ENCODE assay signal across 9 cellular contexts in genomic region chr11:69352715-69353325, GRCh38. TPM values are rescaled to one million over a fixed set of nuclear protein-coding genes. Genes with fewer than 3 reads are reported as not detected.
DNase-seq lines count a peak whose midpoint lies in the region; ATAC-seq and TF ChIP-seq lines count a peak whose summit lies in the region.
"Had no signal": no experiment of that assay in that cellular context is flagged by ENCODE, and none has a peak within 500 bp of the region (broad histone marks: within the 10 kb centered on the region; RNA-seq: fewer than 3 reads in every experiment).

No MANE protein-coding gene starts in this region.

- H3K79me2 ChIP-seq in fibroblast of lung (ENCODE audit: control insufficient read depth, insufficient read depth, low read length): peaks cover 2% of the 10 kb centered on the region

- H4K20me1 ChIP-seq in fibroblast of lung (ENCODE audit: control insufficient read depth, extremely low read depth, insufficient read depth, low read length): no peaks in the 10 kb centered on the region

- H3K27ac Mint-ChIP-seq in HFFc6: peak overlapping the region; percentile 88
- H3K27ac Mint-ChIP-seq: stimulated activated naive CD8-positive, alpha-beta T cell treated with anti-CD3 and anti-CD28 coated beads, Interleukin-15, Interleukin-2, amounts not matched to agents 100 ng/mL and 50 ng/mL, for 24 hours had no signal

- DNase-seq in HFFc6: peak; percentile 94
- DNase-seq in SW480 (ENCODE audit: low spot score): peak; percentile 50
- DNase-seq in fibroblast of lung (ENCODE audit: low read depth in 2 of 2): peak; percentile 91 to 98
- peak; percentile 76 for DNase-seq in stimulated activated CD4-positive, alpha-beta T cell treated with anti-CD3 and anti-CD28 coated beads, Interleukin-1b, Interleukin-23, amount 100 ng/mL, for 48 hours
- DNase-seq in SHP77 treated with DMSO at 0.1 percent for 48 hours (lab: John Stamatoyannopoulos, UW): no peak
- no peak for DNase-seq in OCI-M1 (lab: John Stamatoyannopoulos, UW)

- H3K36me3 ChIP-seq in fibroblast of lung (ENCODE audit: control insufficient read depth, insufficient read depth, low read length): no peaks in the 10 kb centered on the region

- H3K4me2 ChIP-seq in fibroblast of lung (ENCODE audit: extremely low read depth, insufficient read depth, low read length): peak overlapping the region; percentile 46

- ATAC-seq in GM18873 (IDR thresholded peaks at IDR 0.05; ENCODE audit: low FRiP score, unreplicated experiment) (no peak), HG03196 (IDR thresholded peaks at IDR 0.05; ENCODE audit: unreplicated experiment) (no peak)

- peaks cover 34% of the 10 kb centered on the region for H3K36me3 Mint-ChIP-seq in HFFc6 (ENCODE audit: low read depth)

- peaks cover 25% of the 10 kb centered on the region for H3K4me1 ChIP-seq in fibroblast of lung (ENCODE audit: control insufficient read depth, extremely low read depth, insufficient read depth, low read length)

- peak overlapping the region; percentile 82 for H3K27ac ChIP-seq in fibroblast of lung (ENCODE audit: insufficient read depth, low read length)

- peaks cover 15% of the 10 kb centered on the region for H3K9me3 Mint-ChIP-seq in HFFc6

- peak overlapping the region; percentile 74 for H3K4me3 Mint-ChIP-seq in HFFc6
- H3K4me3 Mint-ChIP-seq: stimulated activated naive CD8-positive, alpha-beta T cell treated with anti-CD3 and anti-CD28 coated beads, Interleukin-15, Interleukin-2, amounts not matched to agents 100 ng/mL and 50 ng/mL, for 24 hours had no signal

- no peaks in the 10 kb centered on the region; the same call in 1 of the 2 replicates for H3K27me3 Mint-ChIP-seq in HFFc6 (ENCODE audit: insufficient read depth)
- H3K27me3 Mint-ChIP-seq: stimulated activated naive CD8-positive, alpha-beta T cell treated with anti-CD3 and anti-CD28 coated beads, Interleukin-15, Interleukin-2, amounts not matched to agents 100 ng/mL and 50 ng/mL, for 24 hours had no signal

- no peaks in the 10 kb centered on the region for H3K27me3 ChIP-seq in fibroblast of lung (ENCODE audit: control insufficient read depth, insufficient read depth, low read length)

- no peak overlapping the region for H3K9ac ChIP-seq in fibroblast of lung (ENCODE audit: insufficient read depth, low read length)

- H3K9me3 ChIP-seq in fibroblast of lung (ENCODE audit: control insufficient read depth, insufficient read depth, low read depth, low read length): no peaks in the 10 kb centered on the region

- H3K4me1 Mint-ChIP-seq in HFFc6 (ENCODE audit: low read depth): peaks cover 47% of the 10 kb centered on the region

- TF ChIP-seq CTCF in HFFc6 (IDR thresholded peaks at IDR 0.05) (no peak), fibroblast of lung (conservative IDR thresholded peaks at IDR 0.05 in 1 of 2, IDR thresholded peaks at IDR 0.05 in 1 of 2; ENCODE audit: low read depth in 1 of 2, low read length in 2 of 2) (no peak)

- no peak overlapping the region for H2AFZ ChIP-seq in fibroblast of lung (ENCODE audit: low read length)

- H3K4me3 ChIP-seq in fibroblast of lung (replicated peaks in 1 of 4; ENCODE audit: control extremely low read depth in 1 of 4, insufficient read depth in 1 of 4, low read depth in 3 of 4, low read length in 4 of 4): no peak overlapping the region

RNA-seq across cellular contexts. Expression of gene MYEOV, which starts 58.9 kb away (rescaled TPM):
- total RNA-seq in HFFc6 (2021; fragmentation: NEBNext Ultra II Directional; extraction: Animal tissue kit (Norgen Biotek cat#: 25700)): 10 to 100 TPM; 55.5 to 93.3 (median 79.9) TPM
- 1.2 TPM in 1 of 2 replicates, not detected in the other for total RNA-seq in fibroblast of lung
- polyA plus RNA-seq in fibroblast of lung: 7.3 and 11.7 TPM in 2 replicates
- polyA plus RNA-seq in fibroblast of lung (2012): 11.8 and 28.9 TPM in 2 replicates
- 3.0 and 40.6 TPM in 2 replicates for polyA minus RNA-seq in fibroblast of lung (ENCODE audit: low replicate concordance)

Comparison
In these comparisons a context has a peak if more than half of its experiments do, and no peak if none do; other contexts are left out.
1. DNase-seq: peak in HFFc6 (single experiment), SW480 (single experiment), fibroblast of lung (2 of 2) and stimulated activated CD4-positive, alpha-beta T cell treated with anti-CD3 and anti-CD28 coated beads, Interleukin-1b, Interleukin-23, amount 100 ng/mL, for 48 hours (single experiment); none in SHP77 treated with DMSO at 0.1 percent for 48 hours (single experiment) and OCI-M1 (single experiment).
2. RNA of gene MYEOV, which starts 58.9 kb away (total RNA-seq): 55.5 to 93.3 TPM in HFFc6; 1.2 TPM in fibroblast of lung; every median in the first group is over 10 times any median in the second.